In the genomic region with DNA sequence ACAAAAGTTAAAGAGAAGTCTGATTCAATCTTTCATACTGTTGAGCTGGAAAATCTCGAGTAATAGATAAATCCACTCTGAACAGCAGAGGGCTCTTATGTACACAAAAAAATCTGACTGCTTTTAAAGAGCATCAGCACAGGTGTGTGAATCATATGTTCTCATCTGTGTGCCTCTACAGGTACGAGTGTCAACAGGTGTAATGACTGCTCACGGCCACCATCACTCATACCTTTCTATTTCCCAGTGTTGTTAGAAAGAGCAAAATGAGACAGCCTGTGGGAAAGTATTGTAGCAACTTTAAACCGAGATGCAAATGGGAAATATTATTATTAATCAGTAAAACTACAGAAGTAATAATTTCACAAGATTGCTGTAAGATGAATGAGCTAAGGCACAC, we compare ENCODE assay signal across 10 cellular contexts. TPM values are rescaled to one million over a fixed set of nuclear protein-coding genes. Genes with fewer than 3 reads are reported as not detected.
DNase-seq lines count a peak whose midpoint lies in the region; ATAC-seq, FAIRE-seq and TF ChIP-seq lines count a peak whose summit lies in the region.
"Had no signal": no experiment of that assay in that cellular context is flagged by ENCODE, and none has a peak within 500 bp of the region (broad histone marks: within the 10 kb centered on the region; RNA-seq: fewer than 3 reads in every experiment).

No MANE protein-coding gene starts in this region.

- H2BK120ac ChIP-seq in H1 (replicated peaks; ENCODE audit: low read depth, low read length): no peak overlapping the region

- TF ChIP-seq CTCF in H1 (IDR thresholded peaks at IDR 0.05; ENCODE audit: control extremely low read depth in 1 of 3, insufficient read depth in 1 of 3, low read depth in 1 of 3, low read length in 3 of 3): peak in 1 of 3 experiments; percentile 14; a peak in 1 of 4 replicates
- TF ChIP-seq CTCF in type B pancreatic cell (conservative IDR thresholded peaks at IDR 0.05): peak; percentile 61
- TF ChIP-seq CTCF in A673 (conservative IDR thresholded peaks at IDR 0.05; ENCODE audit: low read depth, low read length): no peak

- no peak overlapping the region for H3K27ac Mint-ChIP-seq in type B pancreatic cell
- H3K27ac Mint-ChIP-seq in natural killer cell treated with Interleukin-12 subunit alpha and Interleukin-12 subunit beta and Interleukin-15 and Interleukin-18, amount 100 ng/mL, for 72 hours: no peak overlapping the region
- no peak overlapping the region for H3K27ac Mint-ChIP-seq in T-helper 17 cell

- H3K27me3 Mint-ChIP-seq in type B pancreatic cell (peaks cover 8% of the 10 kb centered on the region), T-helper 17 cell (peaks cover 25% of the 10 kb centered on the region)
- H3K27me3 Mint-ChIP-seq in natural killer cell treated with Interleukin-12 subunit alpha and Interleukin-12 subunit beta and Interleukin-15 and Interleukin-18, amount 100 ng/mL, for 72 hours: peaks cover 13 to 18% of the 10 kb centered on the region in 2 donors

- H3K18ac ChIP-seq in H1 (ENCODE audit: extremely low read depth, low read length): no peak overlapping the region

- CTCF ChIA-PET in H1 (lab: Charles Lee; ENCODE audit: partially characterized antibody) (interaction anchor here (0.7 to 1.8 kb wide), 9 partner anchors 10 to 477 kb away, joined by 3 to 7 read pairs (median 3); no protein-coding TSS in a partner anchor), A673 (lab: Charles Lee) (no interaction called here)

- H2BK15ac ChIP-seq in H1 (ENCODE audit: low read length): no peak overlapping the region

- H3K36me3 Mint-ChIP-seq in type B pancreatic cell (no peaks in the 10 kb centered on the region), T-helper 17 cell (ENCODE audit: low read depth) (peaks cover 6% of the 10 kb centered on the region)
- H3K36me3 Mint-ChIP-seq in natural killer cell treated with Interleukin-12 subunit alpha and Interleukin-12 subunit beta and Interleukin-15 and Interleukin-18, amount 100 ng/mL, for 72 hours: no peaks in the 10 kb centered on the region

- H3K56ac ChIP-seq in H1 (replicated peaks; ENCODE audit: insufficient read length, low read depth, low read length): no peak overlapping the region

- no peak overlapping the region for H2BK5ac ChIP-seq in H1 (ENCODE audit: low read depth, low read length)

- H3K14ac ChIP-seq in H1 (ENCODE audit: insufficient read length): no peak overlapping the region

- FAIRE-seq in H1 (lab: Jason Lieb, UNC): no peak

- no peak overlapping the region for H2AFZ ChIP-seq in H1 (ENCODE audit: low read length)

- no peak for TF ChIP-seq POLR2A in H1 (IDR thresholded peaks at IDR 0.05; ENCODE audit: control extremely low read depth in 1 of 2, low read depth in 2 of 2, low read length in 2 of 2)

- H3K79me1 ChIP-seq in H1 (ENCODE audit: low read depth, low read length): no peaks in the 10 kb centered on the region

- no peak overlapping the region for H4K8ac ChIP-seq in H1 (ENCODE audit: extremely low read depth, insufficient read depth, low read length)

- no TSS peak for BruUV-seq in A673 (replicated peaks; lab: Mats Ljungman, UMichigan)

- H3K27ac ChIP-seq in H1 (ENCODE audit: low read depth, low read length): no peak overlapping the region
- no peak overlapping the region for H3K27ac ChIP-seq in A673 (ENCODE audit: low read depth, low read length, poor library complexity, severe bottlenecking)
- H3K27ac ChIP-seq: ovary, SJSA1 had no signal

- POLR2A ChIA-PET in H1 (lab: Charles Lee; ENCODE audit: partially characterized antibody) (no interaction called here), A673 (lab: Charles Lee; ENCODE audit: low non-redundant PET) (no interaction called here)

- no peak overlapping the region for H4K5ac ChIP-seq in H1 (ENCODE audit: insufficient read length, low read depth, low read length)

- peak; percentile 15 for DNase-seq in SIG-M5 treated with dmso at 0.1 percent for 504 hours (lab: John Stamatoyannopoulos, UW; ENCODE audit: unreplicated experiment)
- DNase-seq in SIG-M5 (lab: John Stamatoyannopoulos, UW): no peak
- peak; percentile 80 for DNase-seq in NCI-H510A (lab: John Stamatoyannopoulos, UW)
- no peak for DNase-seq in H1 (ENCODE audit: low read depth in 1 of 2, low spot score in 2 of 2)
- no peak for DNase-seq in type B pancreatic cell (ENCODE audit: extremely low spot score, unreplicated experiment)
- DNase-seq in A673 (ENCODE audit: low spot score): no peak
- DNase-seq in natural killer cell treated with Interleukin-12 subunit alpha and Interleukin-12 subunit beta and Interleukin-15 and Interleukin-18, amount 100 ng/mL, for 72 hours (ENCODE audit: low spot score): no peak
- no peak for DNase-seq in T-helper 17 cell

- no peak for ATAC-seq in natural killer cell treated with Interleukin-12 subunit alpha and Interleukin-12 subunit beta and Interleukin-15 and Interleukin-18, amount 100 ng/mL, for 72 hours
- ATAC-seq in T-helper 17 cell: no peak

- no peak overlapping the region for H2BK20ac ChIP-seq in H1 (ENCODE audit: low read length)

- H4K91ac ChIP-seq in H1 (replicated peaks; ENCODE audit: insufficient read length, low read length): no peak overlapping the region

- peaks cover 11% of the 10 kb centered on the region; the same call in 1 of the 2 replicates for H3K23me2 ChIP-seq in H1 (ENCODE audit: low read depth, low read length)

- H3K4me1 ChIP-seq in H1 (replicated peaks in 1 of 4; ENCODE audit: control insufficient read depth in 3 of 4, insufficient read depth in 4 of 4, low read length in 3 of 4) (no peaks in the 10 kb centered on the region), A673 (ENCODE audit: insufficient read depth, low read length, poor library complexity, severe bottlenecking) (no peaks in the 10 kb centered on the region)
- H3K4me1 ChIP-seq: SJSA1 had no signal

- no peak overlapping the region for H3K4me3 Mint-ChIP-seq in type B pancreatic cell
- no peak overlapping the region for H3K4me3 Mint-ChIP-seq in natural killer cell treated with Interleukin-12 subunit alpha and Interleukin-12 subunit beta and Interleukin-15 and Interleukin-18, amount 100 ng/mL, for 72 hours
- no peak overlapping the region for H3K4me3 Mint-ChIP-seq in T-helper 17 cell

- H2AK5ac ChIP-seq in H1 (ENCODE audit: low read depth, low read length): no peak overlapping the region

- no peak for TF ChIP-seq EP300 in H1 (IDR thresholded peaks at IDR 0.05; ENCODE audit: borderline replicate concordance in 1 of 2, low read depth in 2 of 2, low read length in 2 of 2)

- no peaks in the 10 kb centered on the region for H4K20me1 ChIP-seq in H1 (replicated peaks in 1 of 2; ENCODE audit: control insufficient read depth in 1 of 2, insufficient read depth in 2 of 2, low read length in 2 of 2)

- TF ChIP-seq RAD21 in H1 (IDR thresholded peaks at IDR 0.05 in 1 of 2, conservative IDR thresholded peaks at IDR 0.05 in 1 of 2; ENCODE audit: low read depth in 2 of 2, low read length in 2 of 2): peak; percentile 38

- H3K36me3 ChIP-seq in H1 (ENCODE audit: control insufficient read depth in 2 of 4, insufficient read depth in 4 of 4, low read length in 3 of 4) (no peaks in the 10 kb centered on the region), A673 (ENCODE audit: insufficient read depth, low read length, poor library complexity, severe bottlenecking) (no peaks in the 10 kb centered on the region)
- H3K36me3 ChIP-seq: ovary, SJSA1 had no signal

- H3K4me3 ChIP-seq in H1 (ENCODE audit: extremely low read depth in 1 of 4, insufficient read depth in 2 of 4, low read depth in 3 of 4, low read length in 4 of 4) (no peak overlapping the region), A673 (ENCODE audit: low read depth, low read length, poor library complexity, severe bottlenecking) (no peak overlapping the region)
- H3K4me3 ChIP-seq: ovary, SJSA1 had no signal

- WGBS in H1 (ENCODE audit: extremely low coverage in 1 of 2, insufficient coverage in 1 of 2, insufficient read length in 1 of 2, insufficient replicate concordance in 2 of 2, low coverage in 1 of 2, low lambda C conversion rate in 2 of 2, missing lambda C conversion rate in 1 of 2), 2 experiments: 85% methylated on average over 4 of the region's 4 CpGs; no CpG with 5 or more reads in 1 of the 2 experiments

- no peak overlapping the region for H2BK12ac ChIP-seq in H1 (ENCODE audit: low read depth, low read length)

- H3K9me3 Mint-ChIP-seq in type B pancreatic cell: peaks cover 4% of the 10 kb centered on the region
- no peaks in the 10 kb centered on the region for H3K9me3 Mint-ChIP-seq in natural killer cell treated with Interleukin-12 subunit alpha and Interleukin-12 subunit beta and Interleukin-15 and Interleukin-18, amount 100 ng/mL, for 72 hours

- H3K4ac ChIP-seq in H1 (replicated peaks; ENCODE audit: insufficient read length, low read depth, low read length): no peak overlapping the region

- no peak overlapping the region for H3K4me2 ChIP-seq in H1 (ENCODE audit: insufficient read depth in 1 of 2, low read depth in 2 of 2, low read length in 2 of 2)

- H3K9me3 ChIP-seq in H1 (ENCODE audit: insufficient read depth in 2 of 2, low read depth in 1 of 2, low read length in 1 of 2) (no peaks in the 10 kb centered on the region), A673 (ENCODE audit: low read depth, low read length, poor library complexity, severe bottlenecking) (no peaks in the 10 kb centered on the region), T-helper 17 cell (ENCODE audit: control insufficient read depth, low read length, poor library complexity, severe bottlenecking) (no peaks in the 10 kb centered on the region)
- H3K9me3 ChIP-seq: ovary, SJSA1 had no signal

- no peak overlapping the region for H3K23ac ChIP-seq in H1 (ENCODE audit: insufficient read length)

- H3K79me2 ChIP-seq in H1 (ENCODE audit: control insufficient read depth in 1 of 2, insufficient read depth in 2 of 2, low read length in 2 of 2): no peaks in the 10 kb centered on the region

- H3K4me1 Mint-ChIP-seq in type B pancreatic cell (ENCODE audit: unreplicated experiment) (peaks cover 32% of the 10 kb centered on the region), T-helper 17 cell (peaks cover 4% of the 10 kb centered on the region)
- peaks cover 0 to 4% of the 10 kb centered on the region in 2 donors for H3K4me1 Mint-ChIP-seq in natural killer cell treated with Interleukin-12 subunit alpha and Interleukin-12 subunit beta and Interleukin-15 and Interleukin-18, amount 100 ng/mL, for 72 hours (ENCODE audit: low read depth in 2 of 2)

- H3K27me3 ChIP-seq in H1 (replicated peaks in 1 of 4; ENCODE audit: control insufficient read depth in 3 of 4, extremely low read depth in 1 of 4, insufficient read depth in 3 of 4, low read length in 3 of 4) (no peaks in the 10 kb centered on the region), A673 (replicated peaks; ENCODE audit: insufficient read depth, low read depth, low read length, poor library complexity) (no peaks in the 10 kb centered on the region)
- H3K27me3 ChIP-seq: ovary, SJSA1 had no signal

- no peak overlapping the region for H3K9ac ChIP-seq in H1 (replicated peaks in 1 of 4; ENCODE audit: extremely low read depth in 1 of 4, low read depth in 3 of 4, low read length in 3 of 4)

- intact Hi-C loops in A673 (cut with micrococcal nuclease; ENCODE audit: unreplicated experiment): no loop called here

RNA-seq across cellular contexts. Expression of gene SCAF4, which starts 49.0 kb away (rescaled TPM):
- 55.1 and 56.8 TPM in 2 replicates for total RNA-seq in H1 (2021; fragmentation: NEBNext Ultra II Directional; extraction: Animal tissue kit (Norgen Biotek cat#: 25700))
- 28.9 and 38.4 TPM in 2 replicates for polyA plus RNA-seq in H1 (2011; rRNA removed)
- polyA plus RNA-seq in H1 (2011; cell fraction: cytosol; rRNA removed): 24.4 TPM
- polyA plus RNA-seq in H1 (2011; cell fraction: nucleus; rRNA removed): 62.9 TPM
- 39.5 to 45.9 TPM (median 42.1 TPM) in 4 replicates for polyA plus RNA-seq in H1 (2012, experiment 1 of 2)
- polyA plus RNA-seq in H1 (2012, experiment 2 of 2): 16.1 TPM
- 42.7 TPM for polyA plus RNA-seq in H1 (2013, experiment 1 of 2)
- polyA plus RNA-seq in H1 (2013, experiment 2 of 2): 37.1 TPM
- 37.2 and 43.3 TPM in 2 replicates for polyA minus RNA-seq in H1 (2011; rRNA and poly(A)+ RNA removed)
- polyA minus RNA-seq in H1 (2011; cell fraction: cytosol; rRNA and poly(A)+ RNA removed): 25.5 TPM
- 126 TPM for polyA minus RNA-seq in H1 (2011; cell fraction: nucleus; rRNA and poly(A)+ RNA removed)
- total RNA-seq in type B pancreatic cell (ENCODE audit: low replicate concordance) (38.8 and 53.2 TPM in 2 replicates), A673 (2021) (57.0 and 58.0 TPM in 2 replicates), T-helper 17 cell (10 to 100 TPM; 53.8 to 61.3 TPM)
- total RNA-seq in natural killer cell treated with Interleukin-12 subunit alpha and Interleukin-12 subunit beta and Interleukin-15 and Interleukin-18, amount 100 ng/mL, for 72 hours: 10 to 100 TPM; 56.5 to 66.9 TPM

Comparison
In these comparisons a context has a peak if more than half of its experiments do, and no peak if none do; other contexts are left out.
1. DNase-seq: peak in SIG-M5 treated with dmso at 0.1 percent for 504 hours (single experiment) and NCI-H510A (single experiment); none in SIG-M5 (single experiment), H1 (0 of 2), type B pancreatic cell (single experiment), A673 (single experiment), natural killer cell treated with Interleukin-12 subunit alpha and Interleukin-12 subunit beta and Interleukin-15 and Interleukin-18, amount 100 ng/mL, for 72 hours (single experiment) and T-helper 17 cell (0 of 3).